ENCODE assay signal across 8 cellular contexts in genomic region chrX:118975831-118976598, GRCh38. TPM values are rescaled to one million over a fixed set of nuclear protein-coding genes. Genes with fewer than 3 reads are reported as not detected.
A peak's percentile ranks its signal among the peaks of the same experiment; 100 is the strongest.
DNase-seq lines count a peak whose midpoint lies in the region; ATAC-seq and TF ChIP-seq lines count a peak whose summit lies in the region.

No MANE protein-coding gene starts in this region.

- no peak overlapping the region for H3K9ac ChIP-seq in trophoblast cell (ENCODE audit: low read length)

- WGBS in trophoblast cell (ENCODE audit: extremely low coverage, insufficient coverage, insufficient read length), result no CpG with 5 or more reads among the region's 64 CpGs

- H4K8ac ChIP-seq in trophoblast cell (ENCODE audit: low read depth, low read length), result no peak overlapping the region

- H3K36me3 ChIP-seq in SJSA1 (no peaks in the 10 kb centered on the region), trophoblast cell (ENCODE audit: control insufficient read depth in 1 of 2, insufficient read depth in 2 of 2, low read length in 2 of 2) (no peaks in the 10 kb centered on the region), upper lobe of right lung (no peaks in the 10 kb centered on the region)

- no peak overlapping the region for H4K91ac ChIP-seq in trophoblast cell (ENCODE audit: low read depth, low read length)

- ATAC-seq in upper lobe of right lung, result peak; percentile 88

- H4K12ac ChIP-seq in trophoblast cell (ENCODE audit: low read depth, low read length), result no peak overlapping the region

- no peak overlapping the region for H3K14ac ChIP-seq in trophoblast cell (ENCODE audit: low read length)

- no peak overlapping the region for H2BK5ac ChIP-seq in trophoblast cell (ENCODE audit: low read depth, low read length, poor library complexity)

- H3K4me3 ChIP-seq in SJSA1, result peak overlapping the region; percentile 41
- H3K4me3 ChIP-seq in trophoblast cell (ENCODE audit: low read depth, low read length), result no peak overlapping the region
- peak overlapping the region; percentile 64 for H3K4me3 ChIP-seq in upper lobe of right lung

- H3K18ac ChIP-seq in trophoblast cell (ENCODE audit: low read length), result no peak overlapping the region

- H3K79me1 ChIP-seq in trophoblast cell (ENCODE audit: low read length), result no peaks in the 10 kb centered on the region

- H3K27me3 ChIP-seq in SJSA1 (replicated peaks), result 0 out of 2 replicates have a peak, but pooled peaks cover 13% of the 10 kb centered on the region
- peaks cover 37% of the 10 kb centered on the region for H3K27me3 ChIP-seq in trophoblast cell (ENCODE audit: insufficient read depth, low read length)
- no peaks in the 10 kb centered on the region for H3K27me3 ChIP-seq in upper lobe of right lung

- H3K9me3 ChIP-seq in SJSA1 (replicated peaks), result no peaks in the 10 kb centered on the region
- no peaks in the 10 kb centered on the region for H3K9me3 ChIP-seq in trophoblast cell (ENCODE audit: insufficient read depth, low read depth, low read length)
- H3K9me3 ChIP-seq in upper lobe of right lung, result no peaks in the 10 kb centered on the region

- H3K27ac ChIP-seq in SJSA1 (peak overlapping the region; percentile 34; the same call in 1 of the 2 replicates), trophoblast cell (ENCODE audit: low read depth, low read length) (no peak overlapping the region), upper lobe of right lung (peak overlapping the region; percentile 83)

- H3K4me1 ChIP-seq in SJSA1 (replicated peaks) (peaks cover 26% of the 10 kb centered on the region), trophoblast cell (ENCODE audit: control insufficient read depth in 1 of 2, insufficient read depth in 2 of 2, low read length in 2 of 2) (peaks cover 4 to 14% of the 10 kb centered on the region in 2 experiments), upper lobe of right lung (no peaks in the 10 kb centered on the region)

- peak overlapping the region; percentile 62 for H3K4me2 ChIP-seq in trophoblast cell (ENCODE audit: low read length)

- intact Hi-C loops in head of caudate nucleus (cut with DNase I), result no loop called here
- intact Hi-C loops in upper lobe of right lung (cut with DNase I), result no loop called here

- no peak overlapping the region for H2AFZ ChIP-seq in trophoblast cell (ENCODE audit: insufficient read depth, low read length, poor library complexity)

- H3K4ac ChIP-seq in trophoblast cell (ENCODE audit: low read depth, low read length), result no peak overlapping the region

- H2BK120ac ChIP-seq in trophoblast cell (ENCODE audit: insufficient read depth, low read length, poor library complexity), result no peak overlapping the region

- H3K79me2 ChIP-seq in trophoblast cell (ENCODE audit: control insufficient read depth, insufficient read depth, low read length, poor library complexity), result no peaks in the 10 kb centered on the region

- no peak for TF ChIP-seq CTCF in upper lobe of right lung (IDR thresholded peaks at IDR 0.05)

- H2AK5ac ChIP-seq in trophoblast cell (ENCODE audit: low read length), result no peak overlapping the region

- no peak overlapping the region for H3K23ac ChIP-seq in trophoblast cell (ENCODE audit: low read length)

- H2BK12ac ChIP-seq in trophoblast cell (ENCODE audit: low read length), result no peak overlapping the region

- DNase-seq in NCI-H146 (lab: John Stamatoyannopoulos, UW) (peak; percentile 15), NCI-H146 treated with DMSO at 0.1 percent for 48 hours (lab: John Stamatoyannopoulos, UW; ENCODE audit: unreplicated experiment) (no peak), SJSA1 (ENCODE audit: low read depth in 1 of 2, low spot score in 2 of 2) (peak; percentile 57 to 64), head of caudate nucleus (peak in 40 of 42 donors; percentile 16 to 82 (median 46)), trophoblast cell (peak; percentile 34 to 38), upper lobe of right lung (peak; percentile 93), AG08395 (ENCODE audit: low spot score) (no peak)
- peak; percentile 79 for DNase-seq in activated naive CD4-positive, alpha-beta T cell treated with anti-CD3 and anti-CD28 coated beads, Interleukin-2, amount 50 U/mL, for 16 hours

RNA-seq across cellular contexts. Expression of gene LONRF3, which starts 1.6 kb away (rescaled TPM):
- 0.06 and 1.1 TPM in 2 replicates for total RNA-seq in SJSA1 (2014; rRNA removed; shearing (Covaris generic))
- polyA plus RNA-seq in trophoblast cell (2013), result 0.07 and 0.08 TPM in 2 replicates
- total RNA-seq in upper lobe of right lung, result 24.4 TPM

Comparison
In these comparisons a context has a peak if more than half of its experiments do, and no peak if none do; other contexts are left out.
1. DNase-seq: peak in NCI-H146 (single experiment), SJSA1 (2 of 2), activated naive CD4-positive, alpha-beta T cell treated with anti-CD3 and anti-CD28 coated beads, Interleukin-2, amount 50 U/mL, for 16 hours (single experiment), head of caudate nucleus (40 of 42), trophoblast cell (2 of 2) and upper lobe of right lung (single experiment); none in NCI-H146 treated with DMSO at 0.1 percent for 48 hours (single experiment) and AG08395 (single experiment).
2. RNA of gene LONRF3, which starts 1.6 kb away (total RNA-seq): 24.4 TPM in upper lobe of right lung (single experiment); 0.06 to 1.1 TPM in SJSA1; every median in the first group is over 10 times any median in the second.